16 cellular contexts compared by ENCODE assay signal in genomic region chrX:63466690-63467089, GRCh38.
"Had no signal": no experiment of that assay in that cellular context is flagged by ENCODE, and none has a peak within 500 bp of the region (broad histone marks: within the 10 kb centered on the region; RNA-seq: fewer than 3 reads in every experiment).

No MANE protein-coding gene starts in this region.

- H3K4me1 ChIP-seq: left ventricle myocardium inferior, tibial nerve had no signal

- FAIRE-seq: kidney had no signal

- H3K36me3 ChIP-seq: left ventricle myocardium inferior had no signal

- DNase-seq: activated CD4-positive, alpha-beta T cell treated with anti-CD3 and anti-CD28 coated beads for 36 hours; activated CD8-positive, alpha-beta memory T cell treated with anti-CD3 and anti-CD28 coated beads, Interleukin-2, amount 50 U/mL, for 48 hours; activated CD8-positive, alpha-beta T cell treated with anti-CD3 and anti-CD28 coated beads, Interleukin-2, amount 10 ng/mL, durations not matched to agents 7 days and 5 days; activated naive CD4-positive, alpha-beta T cell; aorta; effector CD4-positive, alpha-beta T cell; kidney; left ventricle myocardium inferior; mesenchymal stem cell; nephron progenitor cell; stimulated activated CD4-positive, alpha-beta T cell treated with anti-CD3 and anti-CD28 coated beads, Interleukin-2, amount 100 ng/mL, for 24 hours; stimulated activated naive B cell treated with anti-CD40 and anti-IgM and Interleukin-4, amounts not matched to agents 10 μg/mL and 1 μg/mL and 100 μg/mL, for 72 hours had no signal

- ATAC-seq: activated CD4-positive, alpha-beta T cell treated with anti-CD3 and anti-CD28 coated beads for 36 hours; activated CD8-positive, alpha-beta T cell treated with anti-CD3 and anti-CD28 coated beads, Interleukin-2, amount 10 ng/mL, durations not matched to agents 7 days and 5 days; sciatic nerve; stimulated activated naive B cell treated with anti-CD40 and anti-IgM and Interleukin-4, amounts not matched to agents 10 μg/mL and 1 μg/mL and 100 μg/mL, for 72 hours had no signal

- H3K27me3 ChIP-seq: tibial nerve had no signal

- H3K27ac ChIP-seq: coronary artery, left ventricle myocardium inferior, tibial nerve, VCaP had no signal

- H3K4me3 ChIP-seq: coronary artery, left ventricle myocardium inferior, tibial nerve had no signal

- H3K27ac Mint-ChIP-seq: activated CD4-positive, alpha-beta T cell treated with anti-CD3 and anti-CD28 coated beads for 36 hours; activated CD8-positive, alpha-beta T cell treated with anti-CD3 and anti-CD28 coated beads, Interleukin-2, amount 10 ng/mL, durations not matched to agents 7 days and 5 days; nephron progenitor cell; stimulated activated naive B cell treated with anti-CD40 and anti-IgM and Interleukin-4, amounts not matched to agents 10 μg/mL and 1 μg/mL and 100 μg/mL, for 72 hours had no signal

- H3K4me1 Mint-ChIP-seq: activated CD4-positive, alpha-beta T cell treated with anti-CD3 and anti-CD28 coated beads for 36 hours; nephron progenitor cell; stimulated activated naive B cell treated with anti-CD40 and anti-IgM and Interleukin-4, amounts not matched to agents 10 μg/mL and 1 μg/mL and 100 μg/mL, for 72 hours had no signal

- H3K27me3 Mint-ChIP-seq: activated CD4-positive, alpha-beta T cell treated with anti-CD3 and anti-CD28 coated beads for 36 hours; stimulated activated naive B cell treated with anti-CD40 and anti-IgM and Interleukin-4, amounts not matched to agents 10 μg/mL and 1 μg/mL and 100 μg/mL, for 72 hours had no signal

- H3K4me3 Mint-ChIP-seq: activated CD4-positive, alpha-beta T cell treated with anti-CD3 and anti-CD28 coated beads for 36 hours; activated CD8-positive, alpha-beta T cell treated with anti-CD3 and anti-CD28 coated beads, Interleukin-2, amount 10 ng/mL, durations not matched to agents 7 days and 5 days; nephron progenitor cell; stimulated activated naive B cell treated with anti-CD40 and anti-IgM and Interleukin-4, amounts not matched to agents 10 μg/mL and 1 μg/mL and 100 μg/mL, for 72 hours had no signal
